In the genomic region with DNA sequence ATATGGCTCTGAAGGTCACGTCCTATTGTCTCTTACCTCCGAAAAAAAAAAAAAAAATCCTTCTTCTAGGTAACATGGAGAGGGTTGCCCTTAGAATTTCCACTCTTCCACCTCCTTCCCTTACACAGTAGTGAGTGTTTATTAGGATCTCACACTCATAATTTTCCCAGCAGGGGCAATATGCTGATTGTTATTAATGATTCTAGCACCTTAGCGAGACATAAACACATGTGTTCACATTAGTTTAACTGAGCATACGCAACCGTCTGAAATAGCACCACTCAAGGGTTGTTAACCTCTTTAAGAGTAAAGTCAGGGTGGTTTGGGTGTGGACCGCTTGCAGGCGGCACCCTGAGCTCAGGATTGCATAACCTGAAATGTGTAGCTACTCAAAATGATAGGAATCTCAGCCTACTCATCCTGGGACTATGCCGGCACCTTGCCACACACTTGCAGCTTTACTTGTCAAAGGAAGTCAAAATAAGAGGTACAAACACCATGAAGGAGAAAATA, we compare ENCODE assay signal across 8 cellular contexts. TPM values are rescaled to one million over a fixed set of nuclear protein-coding genes. Genes with fewer than 3 reads are reported as not detected.
DNase-seq lines count a peak whose midpoint lies in the region; FAIRE-seq and TF ChIP-seq lines count a peak whose summit lies in the region.

No MANE protein-coding gene starts in this region.

- H3K27me3 Mint-ChIP-seq in astrocyte (ENCODE audit: low read depth, unreplicated experiment): peaks cover 16% of the 10 kb centered on the region

- peak overlapping the region; percentile 95 for H3K4me2 ChIP-seq in astrocyte (ENCODE audit: low read length)
- peak overlapping the region; percentile 93 for H3K4me2 ChIP-seq in skeletal muscle satellite cell (ENCODE audit: low read length)

- H4K20me1 ChIP-seq in astrocyte (ENCODE audit: insufficient read depth, low read length): peaks cover 6% of the 10 kb centered on the region

- no peaks in the 10 kb centered on the region for H3K9me3 Mint-ChIP-seq in astrocyte (ENCODE audit: unreplicated experiment)

- peak overlapping the region; percentile 88 for H3K4me3 Mint-ChIP-seq in astrocyte (ENCODE audit: unreplicated experiment)

- no peak overlapping the region for H3K27ac ChIP-seq in astrocyte (ENCODE audit: low read depth, low read length)

- no peak overlapping the region for H3K9ac ChIP-seq in astrocyte (ENCODE audit: low read length)
- no peak overlapping the region for H3K9ac ChIP-seq in skeletal muscle satellite cell (ENCODE audit: low read depth, low read length)

- H3K4me1 ChIP-seq in astrocyte (ENCODE audit: insufficient read depth, low read length) (peaks cover 15% of the 10 kb centered on the region), skeletal muscle satellite cell (ENCODE audit: control insufficient read depth, insufficient read depth, low read length) (peaks cover 20% of the 10 kb centered on the region)

- FAIRE-seq in astrocyte (lab: Jason Lieb, UNC): no peak
- FAIRE-seq in GM12891 (lab: Jason Lieb, UNC): no peak

- H3K36me3 ChIP-seq in astrocyte (ENCODE audit: insufficient read depth, low read length): no peaks in the 10 kb centered on the region
- no peaks in the 10 kb centered on the region for H3K36me3 ChIP-seq in skeletal muscle satellite cell (ENCODE audit: insufficient read depth, low read length)

- no peak for TF ChIP-seq POLR2A in GM12891 (IDR thresholded peaks at IDR 0.05; ENCODE audit: low read depth, low read length)

- H3K4me3 ChIP-seq in AG04449 (ENCODE audit: low read depth, low read length) (peak overlapping the region; percentile 2; the same call in 1 of the 2 replicates), astrocyte (ENCODE audit: insufficient read depth, low read depth, low read length) (peak overlapping the region; percentile 75), iPS-18c (ENCODE audit: insufficient read depth, low read depth, low read length) (peak overlapping the region; percentile 84; the same call in 1 of the 2 replicates), skeletal muscle satellite cell (ENCODE audit: low read length) (peak overlapping the region; percentile 71)

- DNase-seq in AG04449 (ENCODE audit: low read depth, low spot score) (no peak), HS-5 (ENCODE audit: low read depth) (peak; percentile 74), astrocyte (ENCODE audit: low read depth) (peak; percentile 72), RKO (ENCODE audit: low spot score) (no peak), activated gamma-delta T cell treated with Interleukin-2 at 50 U/mL for 16 hours (no peak), GM12891 (ENCODE audit: insufficient read length, low spot score) (no peak)

- peak overlapping the region; percentile 56 for H3K27ac Mint-ChIP-seq in astrocyte (ENCODE audit: unreplicated experiment)

- peak overlapping the region; percentile 86 for H2AFZ ChIP-seq in astrocyte (ENCODE audit: low read depth, low read length)

- H3K27me3 ChIP-seq in astrocyte (ENCODE audit: insufficient read depth, low read length): no peaks in the 10 kb centered on the region
- H3K27me3 ChIP-seq in skeletal muscle satellite cell (ENCODE audit: control insufficient read depth, insufficient read depth, low read length): no peaks in the 10 kb centered on the region

- no peaks in the 10 kb centered on the region for H3K36me3 Mint-ChIP-seq in astrocyte (ENCODE audit: low read depth, unreplicated experiment)

- TF ChIP-seq CTCF in AG04449 (IDR thresholded peaks at IDR 0.05; ENCODE audit: insufficient read depth, low read length, missing control alignments) (no peak), astrocyte (IDR thresholded peaks at IDR 0.05; ENCODE audit: insufficient read depth, low read depth, low read length) (no peak)

- H3K4me1 Mint-ChIP-seq in astrocyte (ENCODE audit: low read depth, unreplicated experiment): peaks cover 14% of the 10 kb centered on the region

- CTCF ChIA-PET in AG04449 (lab: Yijun Ruan, JAX): interaction anchor here (1.7 kb wide), 1 partner anchor 53 kb away, joined by 4 read pairs; a partner anchor contains a TSS

- POLR2A ChIA-PET in AG04449 (lab: Yijun Ruan, JAX): interaction anchor here (0.8 kb wide), 1 partner anchor 19 kb away, joined by 3 read pairs; no protein-coding TSS in a partner anchor

- no peaks in the 10 kb centered on the region for H3K9me3 ChIP-seq in astrocyte (ENCODE audit: insufficient read depth, low read depth, low read length)
- no peaks in the 10 kb centered on the region for H3K9me3 ChIP-seq in iPS-18c (ENCODE audit: control insufficient read depth, insufficient read depth, low read length)
- no peaks in the 10 kb centered on the region for H3K9me3 ChIP-seq in skeletal muscle satellite cell (replicated peaks; ENCODE audit: low read length)

- no peaks in the 10 kb centered on the region for H3K79me2 ChIP-seq in astrocyte (ENCODE audit: insufficient read depth, low read length)

TF ChIP-seq in GM12891, 5 proteins besides CTCF, POLR2A, EP300 and RAD21:
- TF ChIP-seq PAX5 (IDR thresholded peaks at IDR 0.05; ENCODE audit: insufficient read depth, low read length, severe bottlenecking) (no peak), SPI1 (IDR thresholded peaks at IDR 0.05; ENCODE audit: low read depth, low read length) (no peak), POLR2AphosphoS5 (IDR thresholded peaks at IDR 0.05; ENCODE audit: low read depth, low read length) (no peak), TAF1 (IDR thresholded peaks at IDR 0.05; ENCODE audit: low read depth, low read length) (no peak), POU2F2 (IDR thresholded peaks at IDR 0.05; ENCODE audit: low read depth, low read length) (no peak)

RNA-seq across cellular contexts. Expression of a gene that starts 52.2 kb away (rescaled TPM):
- 1.2 and 1.6 TPM in 2 replicates for total RNA-seq in astrocyte
- 0.51 and 0.66 TPM in 2 replicates for total RNA-seq in skeletal muscle satellite cell (2012; rRNA removed)
- polyA plus RNA-seq in GM12891 (2012; ENCODE audit: low read depth, missing spikeins): 0.23 TPM

RNA-seq across cellular contexts. Expression of a gene that starts 52.3 kb away (rescaled TPM):
- 48.2 and 52.1 TPM in 2 replicates for total RNA-seq in astrocyte
- total RNA-seq in skeletal muscle satellite cell (2012; rRNA removed): 12.5 and 18.0 TPM in 2 replicates
- polyA plus RNA-seq in GM12891 (2012; ENCODE audit: low read depth, missing spikeins): 11.6 TPM

Comparison
In these comparisons a context has a peak if more than half of its experiments do, and no peak if none do; other contexts are left out.
1. DNase-seq: peak in HS-5 (single experiment) and astrocyte (single experiment); none in AG04449 (single experiment), RKO (single experiment), activated gamma-delta T cell treated with Interleukin-2 at 50 U/mL for 16 hours (single experiment) and GM12891 (single experiment).
2. H3K4me3 ChIP-seq: peak in every context shown above with its lines; median percentile 84 in iPS-18c; 75 in astrocyte; 71 in skeletal muscle satellite cell; 2 in AG04449.